In genomic region chr22:30062934-30063333, GRCh38 we compare ENCODE assay signal across 1 cellular context.
TF ChIP-seq lines count a peak whose summit lies in the region.

No MANE protein-coding gene starts in this region.

TF ChIP-seq in HepG2, 621 proteins besides CTCF, POLR2A, EP300 and RAD21 (continued from another document):
- TF ChIP-seq ARID5B (CRISPR knock-in tag; IDR thresholded peaks at IDR 0.05): peak; percentile 38; the same call in 1 of the 2 replicates
- no peak for TF ChIP-seq FOXA1 (IDR thresholded peaks at IDR 0.05)
- peak; percentile 27; the same call in 1 of the 2 replicates for TF ChIP-seq FOXA1 (CRISPR knock-in tag; IDR thresholded peaks at IDR 0.05)
- 0 out of 2 replicates have a peak, but pooled peaks have one; percentile 13 for TF ChIP-seq SP5 (CRISPR knock-in tag; IDR thresholded peaks at IDR 0.05; ENCODE audit: borderline replicate concordance, low read depth)
- TF ChIP-seq PHF5A (CRISPR knock-in tag; IDR thresholded peaks at IDR 0.05; ENCODE audit: low read depth, unreplicated experiment): no peak
